1 cellular context compared by ENCODE assay signal in the genomic region with DNA sequence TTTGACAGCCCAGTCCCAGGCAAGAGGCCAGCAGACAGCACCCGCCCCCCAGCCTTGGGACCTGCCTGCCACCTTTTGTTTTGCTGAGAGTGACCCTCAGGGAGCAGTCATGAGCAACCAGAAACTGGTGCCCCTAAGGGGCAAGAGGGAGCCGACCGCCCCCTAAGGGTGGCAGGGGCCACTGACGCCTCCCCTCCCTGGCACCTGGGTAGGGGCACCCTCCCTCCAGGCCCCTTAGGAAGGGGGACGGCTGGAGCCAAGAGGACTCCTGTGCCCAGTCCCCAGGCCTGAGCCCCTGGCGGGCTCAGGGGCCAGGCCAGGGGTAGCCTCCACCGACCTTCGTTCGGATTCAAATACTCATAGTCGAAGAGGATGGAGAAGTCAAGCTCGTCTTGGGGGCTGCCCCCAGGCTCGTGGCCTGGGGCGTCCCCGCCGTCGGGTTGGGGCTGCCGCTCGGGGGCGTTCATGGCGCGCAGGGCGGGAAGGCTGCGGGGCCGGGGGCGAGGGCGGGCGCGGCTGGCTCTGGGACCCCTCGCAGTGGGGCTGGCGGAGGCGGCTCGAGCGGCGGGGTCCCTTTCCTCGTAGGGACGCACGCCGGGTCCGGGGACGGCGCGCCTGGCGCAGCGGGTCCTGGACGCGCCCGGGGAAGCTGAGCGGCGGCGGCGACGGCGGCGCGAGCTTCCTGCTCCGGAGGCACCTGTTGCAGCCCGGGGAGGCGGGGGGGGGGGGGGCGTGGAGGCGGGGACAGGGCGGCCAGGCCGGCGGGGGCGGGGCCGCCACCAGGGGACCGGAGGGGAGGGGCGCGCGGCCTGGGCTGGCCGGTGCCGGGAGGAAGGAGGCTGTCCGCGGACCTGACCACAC.
A peak's percentile ranks its signal among the peaks of the same experiment; 100 is the strongest.
TF ChIP-seq lines count a peak whose summit lies in the region.

A gene (minus strand): TSS at position 687 of the 861 bp plus-strand sequence. CDS start 220 bp downstream, at position 467.

TF ChIP-seq in HepG2, 621 proteins besides CTCF, POLR2A, EP300 and RAD21 (continued from another document and continues in another):
- TF ChIP-seq, protein P1, sequence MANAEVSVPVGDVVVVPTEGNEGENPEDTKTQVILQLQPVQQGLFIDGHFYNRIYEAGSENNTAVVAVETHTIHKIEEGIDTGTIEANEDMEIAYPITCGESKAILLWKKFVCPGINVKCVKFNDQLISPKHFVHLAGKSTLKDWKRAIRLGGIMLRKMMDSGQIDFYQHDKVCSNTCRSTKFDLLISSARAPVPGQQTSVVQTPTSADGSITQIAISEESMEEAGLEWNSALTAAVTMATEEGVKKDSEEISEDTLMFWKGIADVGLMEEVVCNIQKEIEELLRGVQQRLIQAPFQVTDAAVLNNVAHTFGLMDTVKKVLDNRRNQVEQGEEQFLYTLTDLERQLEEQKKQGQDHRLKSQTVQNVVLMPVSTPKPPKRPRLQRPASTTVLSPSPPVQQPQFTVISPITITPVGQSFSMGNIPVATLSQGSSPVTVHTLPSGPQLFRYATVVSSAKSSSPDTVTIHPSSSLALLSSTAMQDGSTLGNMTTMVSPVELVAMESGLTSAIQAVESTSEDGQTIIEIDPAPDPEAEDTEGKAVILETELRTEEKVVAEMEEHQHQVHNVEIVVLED (CRISPR knock-in tag; IDR thresholded peaks at IDR 0.05; ENCODE audit: borderline replicate concordance): no peak
- TF ChIP-seq, protein P2, sequence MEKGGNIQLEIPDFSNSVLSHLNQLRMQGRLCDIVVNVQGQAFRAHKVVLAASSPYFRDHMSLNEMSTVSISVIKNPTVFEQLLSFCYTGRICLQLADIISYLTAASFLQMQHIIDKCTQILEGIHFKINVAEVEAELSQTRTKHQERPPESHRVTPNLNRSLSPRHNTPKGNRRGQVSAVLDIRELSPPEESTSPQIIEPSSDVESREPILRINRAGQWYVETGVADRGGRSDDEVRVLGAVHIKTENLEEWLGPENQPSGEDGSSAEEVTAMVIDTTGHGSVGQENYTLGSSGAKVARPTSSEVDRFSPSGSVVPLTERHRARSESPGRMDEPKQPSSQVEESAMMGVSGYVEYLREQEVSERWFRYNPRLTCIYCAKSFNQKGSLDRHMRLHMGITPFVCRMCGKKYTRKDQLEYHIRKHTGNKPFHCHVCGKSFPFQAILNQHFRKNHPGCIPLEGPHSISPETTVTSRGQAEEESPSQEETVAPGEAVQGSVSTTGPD (CRISPR knock-in tag; IDR thresholded peaks at IDR 0.05): no peak
- TF ChIP-seq ATRX (CRISPR knock-in tag; IDR thresholded peaks at IDR 0.05; ENCODE audit: borderline replicate concordance): no peak
- no peak for TF ChIP-seq PRMT3 (CRISPR knock-in tag; IDR thresholded peaks at IDR 0.05; ENCODE audit: borderline replicate concordance, low read depth)
- TF ChIP-seq ZNF720 (CRISPR knock-in tag; IDR thresholded peaks at IDR 0.05): no peak
- TF ChIP-seq, protein P3, sequence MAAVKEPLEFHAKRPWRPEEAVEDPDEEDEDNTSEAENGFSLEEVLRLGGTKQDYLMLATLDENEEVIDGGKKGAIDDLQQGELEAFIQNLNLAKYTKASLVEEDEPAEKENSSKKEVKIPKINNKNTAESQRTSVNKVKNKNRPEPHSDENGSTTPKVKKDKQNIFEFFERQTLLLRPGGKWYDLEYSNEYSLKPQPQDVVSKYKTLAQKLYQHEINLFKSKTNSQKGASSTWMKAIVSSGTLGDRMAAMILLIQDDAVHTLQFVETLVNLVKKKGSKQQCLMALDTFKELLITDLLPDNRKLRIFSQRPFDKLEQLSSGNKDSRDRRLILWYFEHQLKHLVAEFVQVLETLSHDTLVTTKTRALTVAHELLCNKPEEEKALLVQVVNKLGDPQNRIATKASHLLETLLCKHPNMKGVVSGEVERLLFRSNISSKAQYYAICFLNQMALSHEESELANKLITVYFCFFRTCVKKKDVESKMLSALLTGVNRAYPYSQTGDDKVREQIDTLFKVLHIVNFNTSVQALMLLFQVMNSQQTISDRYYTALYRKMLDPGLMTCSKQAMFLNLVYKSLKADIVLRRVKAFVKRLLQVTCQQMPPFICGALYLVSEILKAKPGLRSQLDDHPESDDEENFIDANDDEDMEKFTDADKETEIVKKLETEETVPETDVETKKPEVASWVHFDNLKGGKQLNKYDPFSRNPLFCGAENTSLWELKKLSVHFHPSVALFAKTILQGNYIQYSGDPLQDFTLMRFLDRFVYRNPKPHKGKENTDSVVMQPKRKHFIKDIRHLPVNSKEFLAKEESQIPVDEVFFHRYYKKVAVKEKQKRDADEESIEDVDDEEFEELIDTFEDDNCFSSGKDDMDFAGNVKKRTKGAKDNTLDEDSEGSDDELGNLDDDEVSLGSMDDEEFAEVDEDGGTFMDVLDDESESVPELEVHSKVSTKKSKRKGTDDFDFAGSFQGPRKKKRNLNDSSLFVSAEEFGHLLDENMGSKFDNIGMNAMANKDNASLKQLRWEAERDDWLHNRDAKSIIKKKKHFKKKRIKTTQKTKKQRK (IDR thresholded peaks at IDR 0.05; ENCODE audit: low read length): no peak
- TF ChIP-seq THYN1 (CRISPR knock-in tag; IDR thresholded peaks at IDR 0.05; ENCODE audit: borderline replicate concordance, low read depth): no peak
- TF ChIP-seq, protein P4, sequence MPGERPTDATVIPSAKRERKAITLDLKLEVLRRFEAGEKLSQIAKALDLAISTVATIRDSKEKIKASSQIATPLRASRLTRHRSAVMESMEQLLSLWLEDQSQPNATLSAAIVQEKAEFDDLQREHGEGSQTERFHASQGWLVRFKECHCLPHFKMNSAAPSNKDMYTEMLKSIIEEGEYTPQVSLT (CRISPR knock-in tag; IDR thresholded peaks at IDR 0.05; ENCODE audit: borderline replicate concordance, low read depth): no peak; the same call in 1 of the 2 replicates
- no peak for TF ChIP-seq NONO (IDR thresholded peaks at IDR 0.05)
- TF ChIP-seq NONO (CRISPR knock-in tag; conservative IDR thresholded peaks at IDR 0.05): no peak
- peak; percentile 80 for TF ChIP-seq SRSF1 (optimal IDR thresholded peaks at IDR 0.05; ENCODE audit: low read depth, low read length)
- TF ChIP-seq ZSCAN29 (CRISPR knock-in tag; conservative IDR thresholded peaks at IDR 0.05): no peak
- TF ChIP-seq, protein P5, sequence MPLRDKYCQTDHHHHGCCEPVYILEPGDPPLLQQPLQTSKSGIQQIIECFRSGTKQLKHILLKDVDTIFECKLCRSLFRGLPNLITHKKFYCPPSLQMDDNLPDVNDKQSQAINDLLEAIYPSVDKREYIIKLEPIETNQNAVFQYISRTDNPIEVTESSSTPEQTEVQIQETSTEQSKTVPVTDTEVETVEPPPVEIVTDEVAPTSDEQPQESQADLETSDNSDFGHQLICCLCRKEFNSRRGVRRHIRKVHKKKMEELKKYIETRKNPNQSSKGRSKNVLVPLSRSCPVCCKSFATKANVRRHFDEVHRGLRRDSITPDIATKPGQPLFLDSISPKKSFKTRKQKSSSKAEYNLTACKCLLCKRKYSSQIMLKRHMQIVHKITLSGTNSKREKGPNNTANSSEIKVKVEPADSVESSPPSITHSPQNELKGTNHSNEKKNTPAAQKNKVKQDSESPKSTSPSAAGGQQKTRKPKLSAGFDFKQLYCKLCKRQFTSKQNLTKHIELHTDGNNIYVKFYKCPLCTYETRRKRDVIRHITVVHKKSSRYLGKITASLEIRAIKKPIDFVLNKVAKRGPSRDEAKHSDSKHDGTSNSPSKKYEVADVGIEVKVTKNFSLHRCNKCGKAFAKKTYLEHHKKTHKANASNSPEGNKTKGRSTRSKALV (CRISPR knock-in tag; IDR thresholded peaks at IDR 0.05): no peak
- TF ChIP-seq SMAD9 (CRISPR knock-in tag; IDR thresholded peaks at IDR 0.05): peak; percentile 33; the same call in 1 of the 2 replicates
- TF ChIP-seq SCMH1 (CRISPR knock-in tag; IDR thresholded peaks at IDR 0.05; ENCODE audit: borderline replicate concordance): no peak
- TF ChIP-seq, protein P6, sequence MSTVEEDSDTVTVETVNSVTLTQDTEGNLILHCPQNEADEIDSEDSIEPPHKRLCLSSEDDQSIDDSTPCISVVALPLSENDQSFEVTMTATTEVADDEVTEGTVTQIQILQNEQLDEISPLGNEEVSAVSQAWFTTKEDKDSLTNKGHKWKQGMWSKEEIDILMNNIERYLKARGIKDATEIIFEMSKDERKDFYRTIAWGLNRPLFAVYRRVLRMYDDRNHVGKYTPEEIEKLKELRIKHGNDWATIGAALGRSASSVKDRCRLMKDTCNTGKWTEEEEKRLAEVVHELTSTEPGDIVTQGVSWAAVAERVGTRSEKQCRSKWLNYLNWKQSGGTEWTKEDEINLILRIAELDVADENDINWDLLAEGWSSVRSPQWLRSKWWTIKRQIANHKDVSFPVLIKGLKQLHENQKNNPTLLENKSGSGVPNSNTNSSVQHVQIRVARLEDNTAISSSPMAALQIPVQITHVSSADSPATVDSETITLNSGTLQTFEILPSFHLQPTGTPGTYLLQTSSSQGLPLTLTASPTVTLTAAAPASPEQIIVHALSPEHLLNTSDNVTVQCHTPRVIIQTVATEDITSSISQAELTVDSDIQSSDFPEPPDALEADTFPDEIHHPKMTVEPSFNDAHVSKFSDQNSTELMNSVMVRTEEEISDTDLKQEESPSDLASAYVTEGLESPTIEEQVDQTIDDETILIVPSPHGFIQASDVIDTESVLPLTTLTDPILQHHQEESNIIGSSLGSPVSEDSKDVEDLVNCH (CRISPR knock-in tag; IDR thresholded peaks at IDR 0.05): no peak
- TF ChIP-seq, protein P7, sequence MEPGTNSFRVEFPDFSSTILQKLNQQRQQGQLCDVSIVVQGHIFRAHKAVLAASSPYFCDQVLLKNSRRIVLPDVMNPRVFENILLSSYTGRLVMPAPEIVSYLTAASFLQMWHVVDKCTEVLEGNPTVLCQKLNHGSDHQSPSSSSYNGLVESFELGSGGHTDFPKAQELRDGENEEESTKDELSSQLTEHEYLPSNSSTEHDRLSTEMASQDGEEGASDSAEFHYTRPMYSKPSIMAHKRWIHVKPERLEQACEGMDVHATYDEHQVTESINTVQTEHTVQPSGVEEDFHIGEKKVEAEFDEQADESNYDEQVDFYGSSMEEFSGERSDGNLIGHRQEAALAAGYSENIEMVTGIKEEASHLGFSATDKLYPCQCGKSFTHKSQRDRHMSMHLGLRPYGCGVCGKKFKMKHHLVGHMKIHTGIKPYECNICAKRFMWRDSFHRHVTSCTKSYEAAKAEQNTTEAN (CRISPR knock-in tag; conservative IDR thresholded peaks at IDR 0.05): no peak
- TF ChIP-seq MTF1 (CRISPR knock-in tag; IDR thresholded peaks at IDR 0.05): no peak
- no peak for TF ChIP-seq ZNF530 (CRISPR knock-in tag; IDR thresholded peaks at IDR 0.05; ENCODE audit: low read depth)
- no peak for TF ChIP-seq RAD51 (IDR thresholded peaks at IDR 0.05; ENCODE audit: borderline replicate concordance)
- no peak for TF ChIP-seq SMAD3 (CRISPR knock-in tag; IDR thresholded peaks at IDR 0.05)
- TF ChIP-seq, protein P8, sequence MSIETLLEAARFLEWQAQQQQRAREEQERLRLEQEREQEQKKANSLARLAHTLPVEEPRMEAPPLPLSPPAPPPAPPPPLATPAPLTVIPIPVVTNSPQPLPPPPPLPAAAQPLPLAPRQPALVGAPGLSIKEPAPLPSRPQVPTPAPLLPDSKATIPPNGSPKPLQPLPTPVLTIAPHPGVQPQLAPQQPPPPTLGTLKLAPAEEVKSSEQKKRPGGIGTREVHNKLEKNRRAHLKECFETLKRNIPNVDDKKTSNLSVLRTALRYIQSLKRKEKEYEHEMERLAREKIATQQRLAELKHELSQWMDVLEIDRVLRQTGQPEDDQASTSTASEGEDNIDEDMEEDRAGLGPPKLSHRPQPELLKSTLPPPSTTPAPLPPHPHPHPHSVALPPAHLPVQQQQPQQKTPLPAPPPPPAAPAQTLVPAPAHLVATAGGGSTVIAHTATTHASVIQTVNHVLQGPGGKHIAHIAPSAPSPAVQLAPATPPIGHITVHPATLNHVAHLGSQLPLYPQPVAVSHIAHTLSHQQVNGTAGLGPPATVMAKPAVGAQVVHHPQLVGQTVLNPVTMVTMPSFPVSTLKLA (IDR thresholded peaks at IDR 0.05): no peak
- 0 out of 2 replicates have a peak, but pooled peaks have one; percentile 53 for TF ChIP-seq ZFYVE20 (CRISPR knock-in tag; IDR thresholded peaks at IDR 0.05; ENCODE audit: borderline replicate concordance, low read depth)
- no peak for TF ChIP-seq ZNF335 (CRISPR knock-in tag; IDR thresholded peaks at IDR 0.05)
- no peak for TF ChIP-seq PHF20 (CRISPR knock-in tag; IDR thresholded peaks at IDR 0.05)
- TF ChIP-seq YEATS2 (CRISPR knock-in tag; IDR thresholded peaks at IDR 0.05; ENCODE audit: borderline replicate concordance): no peak
- no peak; the same call in 1 of the 2 replicates for TF ChIP-seq BCL6 (CRISPR knock-in tag; IDR thresholded peaks at IDR 0.05)
- TF ChIP-seq, protein P9, sequence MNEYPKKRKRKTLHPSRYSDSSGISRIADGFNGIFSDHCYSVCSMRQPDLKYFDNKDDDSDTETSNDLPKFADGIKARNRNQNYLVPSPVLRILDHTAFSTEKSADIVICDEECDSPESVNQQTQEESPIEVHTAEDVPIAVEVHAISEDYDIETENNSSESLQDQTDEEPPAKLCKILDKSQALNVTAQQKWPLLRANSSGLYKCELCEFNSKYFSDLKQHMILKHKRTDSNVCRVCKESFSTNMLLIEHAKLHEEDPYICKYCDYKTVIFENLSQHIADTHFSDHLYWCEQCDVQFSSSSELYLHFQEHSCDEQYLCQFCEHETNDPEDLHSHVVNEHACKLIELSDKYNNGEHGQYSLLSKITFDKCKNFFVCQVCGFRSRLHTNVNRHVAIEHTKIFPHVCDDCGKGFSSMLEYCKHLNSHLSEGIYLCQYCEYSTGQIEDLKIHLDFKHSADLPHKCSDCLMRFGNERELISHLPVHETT (CRISPR knock-in tag; conservative IDR thresholded peaks at IDR 0.05): no peak
- no peak; the same call in none of the 2 replicates for TF ChIP-seq HDAC1 (CRISPR knock-in tag; IDR thresholded peaks at IDR 0.05)
- TF ChIP-seq, protein P10, sequence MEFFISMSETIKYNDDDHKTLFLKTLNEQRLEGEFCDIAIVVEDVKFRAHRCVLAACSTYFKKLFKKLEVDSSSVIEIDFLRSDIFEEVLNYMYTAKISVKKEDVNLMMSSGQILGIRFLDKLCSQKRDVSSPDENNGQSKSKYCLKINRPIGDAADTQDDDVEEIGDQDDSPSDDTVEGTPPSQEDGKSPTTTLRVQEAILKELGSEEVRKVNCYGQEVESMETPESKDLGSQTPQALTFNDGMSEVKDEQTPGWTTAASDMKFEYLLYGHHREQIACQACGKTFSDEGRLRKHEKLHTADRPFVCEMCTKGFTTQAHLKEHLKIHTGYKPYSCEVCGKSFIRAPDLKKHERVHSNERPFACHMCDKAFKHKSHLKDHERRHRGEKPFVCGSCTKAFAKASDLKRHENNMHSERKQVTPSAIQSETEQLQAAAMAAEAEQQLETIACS (CRISPR knock-in tag; IDR thresholded peaks at IDR 0.05): no peak
